Comparison of ENCODE assay signal across 39 cellular contexts in the genomic region with DNA sequence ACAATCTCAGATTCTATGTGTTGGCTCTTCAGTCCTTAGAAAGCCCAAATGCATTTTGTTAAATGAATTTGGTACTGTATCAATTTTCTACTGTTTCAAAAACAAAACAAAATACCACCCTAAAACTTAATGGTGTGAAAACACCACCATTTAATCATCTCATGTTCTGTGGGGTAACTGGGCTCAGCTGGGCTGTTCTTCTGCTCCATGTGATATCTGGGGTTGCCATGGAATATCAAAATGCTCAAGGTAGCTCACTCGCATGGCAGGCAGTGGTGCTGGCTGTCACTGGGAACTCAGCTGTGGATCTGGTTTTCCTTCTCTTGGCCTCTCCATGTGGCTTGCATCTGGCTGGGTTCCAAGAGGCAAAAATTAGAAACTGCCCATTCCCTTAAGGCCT.
"Had no signal": no experiment of that assay in that cellular context is flagged by ENCODE, and none has a peak within 500 bp of the region (broad histone marks: within the 10 kb centered on the region; RNA-seq: fewer than 3 reads in every experiment).

No MANE protein-coding gene starts in this region.

- DNase-seq: activated effector memory CD4-positive, alpha-beta T cell treated with anti-CD3 and anti-CD28 coated beads, Interleukin-2, amount 50 U/mL, for 16 hours; activated effector memory CD4-positive, alpha-beta T cell treated with Interleukin-2 at 50 U/mL for 16 hours; activated gamma-delta T cell; activated gamma-delta T cell treated with Interleukin-2 at 50 U/mL for 16 hours; activated naive CD4-positive, alpha-beta T cell; activated naive CD4-positive, alpha-beta T cell treated with anti-CD3 and anti-CD28 coated beads for 36 hours; activated naive CD4-positive, alpha-beta T cell treated with anti-CD3 and anti-CD28 coated beads, Interleukin-2, amount 10 ng/mL, durations not matched to agents 7 days and 5 days; activated naive CD4-positive, alpha-beta T cell treated with anti-CD3 and anti-CD28 coated beads, Interleukin-2, amount 50 U/mL, for 16 hours; activated naive CD4-positive, alpha-beta T cell treated with Interleukin-2 at 50 U/mL for 16 hours; activated naive CD8-positive, alpha-beta T cell treated with anti-CD3 and anti-CD28 coated beads for 36 hours; activated naive CD8-positive, alpha-beta T cell treated with anti-CD3 and anti-CD28 coated beads, Interleukin-2, amount 10 ng/mL, durations not matched to agents 7 days and 5 days; activated naive CD8-positive, alpha-beta T cell treated with anti-CD3 and anti-CD28 coated beads, Interleukin-2, amount 50 U/mL, for 24 hours; activated T-cell treated with anti-CD3 and anti-CD28 coated beads, Interleukin-2, amount 50 U/mL, for 1 hour; activated T-cell treated with anti-CD3 and anti-CD28 coated beads, Interleukin-2, amount 50 U/mL, for 24 hours; activated T-cell treated with anti-CD3 and anti-CD28 coated beads, Interleukin-2, amount 50 U/mL, for 4 hours; activated T-cell treated with anti-CD3 and anti-CD28 coated beads, Interleukin-2, amount 50 U/mL, for 48 hours; activated T-cell treated with anti-CD3 and anti-CD28 coated beads, Interleukin-2, amount 50 U/mL, for 72 hours; adrenal gland; amniotic stem cell; amygdala; anterior cingulate cortex; aorta; body of pancreas; brain microvascular endothelial cell; caudate nucleus; central memory CD4-positive, alpha-beta T cell; cerebellar nuclear complex had no signal

- H3K4me1 ChIP-seq: adrenal gland, ascending aorta, body of pancreas, breast epithelium had no signal

- H3K9me3 Mint-ChIP-seq: activated naive CD4-positive, alpha-beta T cell treated with anti-CD3 and anti-CD28 coated beads, Interleukin-2, amount 50 U/mL, for 24 hours; activated T-cell treated with anti-CD3 and anti-CD28 coated beads, Interleukin-2, amount 50 U/mL, for 24 hours; activated T-cell treated with anti-CD3 and anti-CD28 coated beads, Interleukin-2, amount 50 U/mL, for 4 hours; activated T-helper 1 cell treated with anti-CD3 and anti-CD28 coated beads, Interleukin-12 subunit alpha, Interleukin-12 subunit beta, Interleukin-2, Interleukin-4 antibody, amounts not matched to agents 30 ng/mL and 10 ng/mL and 1 ng/mL, durations not matched to agents 14 hours and 24 hours and 36 hours; activated T-helper 17 cell treated with anti-CD3 and anti-CD28 coated beads, Interleukin-2, amount 50 U/mL, for 72 hours had no signal

- H3K27me3 ChIP-seq: adrenal gland, ascending aorta, body of pancreas, brain microvascular endothelial cell, breast epithelium, cardiac muscle cell had no signal

- H3K27me3 Mint-ChIP-seq: activated naive CD4-positive, alpha-beta T cell treated with anti-CD3 and anti-CD28 coated beads, Interleukin-2, amount 10 ng/mL, durations not matched to agents 7 days and 5 days; activated naive CD4-positive, alpha-beta T cell treated with anti-CD3 and anti-CD28 coated beads, Interleukin-2, amount 50 U/mL, for 24 hours; activated naive CD8-positive, alpha-beta T cell; activated naive CD8-positive, alpha-beta T cell treated with anti-CD3 and anti-CD28 coated beads for 36 hours; activated naive CD8-positive, alpha-beta T cell treated with anti-CD3 and anti-CD28 coated beads, Interleukin-2, amount 10 ng/mL, durations not matched to agents 7 days and 5 days; activated naive CD8-positive, alpha-beta T cell treated with anti-CD3 and anti-CD28 coated beads, Interleukin-2, amount 50 U/mL, for 24 hours; activated T-cell treated with anti-CD3 and anti-CD28 coated beads, Interleukin-2, amount 50 U/mL, for 24 hours; activated T-helper 17 cell treated with anti-CD3 and anti-CD28 coated beads, Interleukin-2, amount 50 U/mL, for 72 hours; brain had no signal

- H3K27ac ChIP-seq: adrenal gland, ascending aorta, body of pancreas, brain microvascular endothelial cell, breast epithelium, cardiac muscle cell had no signal

- H3K36me3 Mint-ChIP-seq: activated naive CD4-positive, alpha-beta T cell treated with anti-CD3 and anti-CD28 coated beads, Interleukin-2, amount 10 ng/mL, durations not matched to agents 7 days and 5 days; activated naive CD4-positive, alpha-beta T cell treated with anti-CD3 and anti-CD28 coated beads, Interleukin-2, amount 50 U/mL, for 24 hours; activated naive CD8-positive, alpha-beta T cell; activated naive CD8-positive, alpha-beta T cell treated with anti-CD3 and anti-CD28 coated beads for 36 hours; activated naive CD8-positive, alpha-beta T cell treated with anti-CD3 and anti-CD28 coated beads, Interleukin-2, amount 10 ng/mL, durations not matched to agents 7 days and 5 days; brain had no signal

- H3K4me3 ChIP-seq: adrenal gland, ascending aorta, body of pancreas, breast epithelium, cardiac muscle cell had no signal

- H3K4me3 Mint-ChIP-seq: activated naive CD4-positive, alpha-beta T cell treated with anti-CD3 and anti-CD28 coated beads for 36 hours; activated naive CD4-positive, alpha-beta T cell treated with anti-CD3 and anti-CD28 coated beads, Interleukin-2, amount 10 ng/mL, durations not matched to agents 7 days and 5 days; activated naive CD4-positive, alpha-beta T cell treated with anti-CD3 and anti-CD28 coated beads, Interleukin-2, amount 50 U/mL, for 24 hours; activated naive CD8-positive, alpha-beta T cell; activated naive CD8-positive, alpha-beta T cell treated with anti-CD3 and anti-CD28 coated beads for 36 hours; activated naive CD8-positive, alpha-beta T cell treated with anti-CD3 and anti-CD28 coated beads, Interleukin-2, amount 10 ng/mL, durations not matched to agents 7 days and 5 days; activated naive CD8-positive, alpha-beta T cell treated with anti-CD3 and anti-CD28 coated beads, Interleukin-2, amount 50 U/mL, for 24 hours; activated T-cell treated with anti-CD3 and anti-CD28 coated beads, Interleukin-2, amount 50 U/mL, for 24 hours; activated T-cell treated with anti-CD3 and anti-CD28 coated beads, Interleukin-2, amount 50 U/mL, for 4 hours; activated T-cell treated with anti-CD3 and anti-CD28 coated beads, Interleukin-2, amount 50 U/mL, for 72 hours; activated T-helper 1 cell treated with anti-CD3 and anti-CD28 coated beads, Interleukin-12 subunit alpha, Interleukin-12 subunit beta, Interleukin-2, Interleukin-4 antibody, amounts not matched to agents 30 ng/mL and 10 ng/mL and 1 ng/mL, durations not matched to agents 14 hours and 24 hours and 36 hours; activated T-helper 17 cell treated with anti-CD3 and anti-CD28 coated beads, Interleukin-2, amount 50 U/mL, for 72 hours; brain; central memory CD8-positive, alpha-beta T cell had no signal

- ATAC-seq: activated naive CD4-positive, alpha-beta T cell treated with anti-CD3 and anti-CD28 coated beads, Interleukin-2, amount 50 U/mL, for 72 hours; activated naive CD8-positive, alpha-beta T cell treated with anti-CD3 and anti-CD28 coated beads, Interleukin-2, amount 50 U/mL, for 24 hours; activated T-cell treated with anti-CD3 and anti-CD28 coated beads, Interleukin-2, amount 50 U/mL, for 4 hours; activated T-cell treated with anti-CD3 and anti-CD28 coated beads, Interleukin-2, amount 50 U/mL, for 72 hours; activated T-helper 17 cell treated with anti-CD3 and anti-CD28 coated beads, Interleukin-2, amount 50 U/mL, for 72 hours; body of pancreas had no signal

- H3K4me1 Mint-ChIP-seq: activated naive CD4-positive, alpha-beta T cell treated with anti-CD3 and anti-CD28 coated beads, Interleukin-2, amount 10 ng/mL, durations not matched to agents 7 days and 5 days; activated naive CD4-positive, alpha-beta T cell treated with anti-CD3 and anti-CD28 coated beads, Interleukin-2, amount 50 U/mL, for 24 hours; activated naive CD8-positive, alpha-beta T cell treated with anti-CD3 and anti-CD28 coated beads for 36 hours; activated naive CD8-positive, alpha-beta T cell treated with anti-CD3 and anti-CD28 coated beads, Interleukin-2, amount 10 ng/mL, durations not matched to agents 7 days and 5 days; activated naive CD8-positive, alpha-beta T cell treated with anti-CD3 and anti-CD28 coated beads, Interleukin-2, amount 50 U/mL, for 24 hours; activated T-helper 17 cell treated with anti-CD3 and anti-CD28 coated beads, Interleukin-2, amount 50 U/mL, for 72 hours; brain; central memory CD8-positive, alpha-beta T cell had no signal

- H3K27ac Mint-ChIP-seq: activated naive CD4-positive, alpha-beta T cell treated with anti-CD3 and anti-CD28 coated beads for 36 hours; activated naive CD4-positive, alpha-beta T cell treated with anti-CD3 and anti-CD28 coated beads, Interleukin-2, amount 10 ng/mL, durations not matched to agents 7 days and 5 days; activated naive CD4-positive, alpha-beta T cell treated with anti-CD3 and anti-CD28 coated beads, Interleukin-2, amount 50 U/mL, for 24 hours; activated naive CD4-positive, alpha-beta T cell treated with anti-CD3 and anti-CD28 coated beads, Interleukin-2, amount 50 U/mL, for 72 hours; activated naive CD8-positive, alpha-beta T cell; activated naive CD8-positive, alpha-beta T cell treated with anti-CD3 and anti-CD28 coated beads for 36 hours; activated naive CD8-positive, alpha-beta T cell treated with anti-CD3 and anti-CD28 coated beads, Interleukin-2, amount 10 ng/mL, durations not matched to agents 7 days and 5 days; activated naive CD8-positive, alpha-beta T cell treated with anti-CD3 and anti-CD28 coated beads, Interleukin-2, amount 50 U/mL, for 24 hours; activated T-cell treated with anti-CD3 and anti-CD28 coated beads, Interleukin-2, amount 50 U/mL, for 24 hours; activated T-cell treated with anti-CD3 and anti-CD28 coated beads, Interleukin-2, amount 50 U/mL, for 72 hours; activated T-helper 1 cell treated with anti-CD3 and anti-CD28 coated beads, Interleukin-12 subunit alpha, Interleukin-12 subunit beta, Interleukin-2, Interleukin-4 antibody, amounts not matched to agents 30 ng/mL and 10 ng/mL and 1 ng/mL, durations not matched to agents 14 hours and 24 hours and 36 hours; activated T-helper 17 cell treated with anti-CD3 and anti-CD28 coated beads, Interleukin-2, amount 50 U/mL, for 72 hours; activated T-helper 2 cell treated with anti-CD3 and anti-CD28 coated beads, Interferon-gamma antibody, Interleukin-2, Interleukin-4, amounts not matched to agents 10 μg/mL and 5 μg/mL and 100 μg/mL, durations not matched to agents 14 hours and 24 hours and 36 hours; brain had no signal

- FAIRE-seq: astrocyte had no signal

- H3K36me3 ChIP-seq: adrenal gland, ascending aorta, brain microvascular endothelial cell, breast epithelium, cardiac muscle cell had no signal

- H3K9me3 ChIP-seq: adrenal gland, body of pancreas had no signal
